8 cellular contexts compared by ENCODE assay signal in genomic region chr9:14400658-14400995, GRCh38.
A peak's percentile ranks its signal among the peaks of the same experiment; 100 is the strongest.
DNase-seq lines count a peak whose midpoint lies in the region; ATAC-seq and TF ChIP-seq lines count a peak whose summit lies in the region.

No MANE protein-coding gene starts in this region.

- CTCF ChIA-PET in BJ (lab: Yijun Ruan, JAX) = interaction anchor here (0.8 kb wide), 1 partner anchor 28 kb away, joined by 3 read pairs; no protein-coding TSS in a partner anchor

- no peaks in the 10 kb centered on the region for H3K4me1 Mint-ChIP-seq in stimulated activated naive B cell treated with anti-CD40 and anti-IgM and Interleukin-4, amounts not matched to agents 10 μg/mL and 1 μg/mL and 100 μg/mL, for 72 hours

- peaks cover 0 to 10% of the 10 kb centered on the region in 2 donors for H3K27me3 Mint-ChIP-seq in stimulated activated naive B cell treated with anti-CD40 and anti-IgM and Interleukin-4, amounts not matched to agents 10 μg/mL and 1 μg/mL and 100 μg/mL, for 72 hours

- no peaks in the 10 kb centered on the region for H3K9me3 Mint-ChIP-seq in stimulated activated naive B cell treated with anti-CD40 and anti-IgM and Interleukin-4, amounts not matched to agents 10 μg/mL and 1 μg/mL and 100 μg/mL, for 72 hours

- peak; percentile 42 for TF ChIP-seq CTCF in BJ (IDR thresholded peaks at IDR 0.05; ENCODE audit: insufficient read depth, low read depth, low read length)

- DNase-seq in BJ (ENCODE audit: low read depth) (no peak), NCI-H128 (lab: John Stamatoyannopoulos, UW; ENCODE audit: unreplicated experiment) (peak; percentile 47), anterior cingulate cortex (lab: John Stamatoyannopoulos, UW) (peak in 54 of 58 donors; percentile 7 to 90 (median 46)), hippocampal formation (lab: John Stamatoyannopoulos, UW) (peak; percentile 59 to 88), smooth muscle cell of the brain vasculature (ENCODE audit: low read depth, low spot score) (peak; percentile 58), MV-4-11 (lab: John Stamatoyannopoulos, UW) (no peak)
- no peak for DNase-seq in stimulated activated naive B cell treated with anti-CD40 and anti-IgM and Interleukin-4, amounts not matched to agents 10 μg/mL and 1 μg/mL and 100 μg/mL, for 72 hours

- no peak overlapping the region for H3K4me3 Mint-ChIP-seq in stimulated activated naive B cell treated with anti-CD40 and anti-IgM and Interleukin-4, amounts not matched to agents 10 μg/mL and 1 μg/mL and 100 μg/mL, for 72 hours

- no peak for ATAC-seq in GM18517 (IDR thresholded peaks at IDR 0.05; ENCODE audit: unreplicated experiment)
- ATAC-seq in stimulated activated naive B cell treated with anti-CD40 and anti-IgM and Interleukin-4, amounts not matched to agents 10 μg/mL and 1 μg/mL and 100 μg/mL, for 72 hours (replicated peaks) = no peak

- POLR2A ChIA-PET in BJ (lab: Charles Lee) = no interaction called here

- H3K4me3 ChIP-seq in BJ (ENCODE audit: low read depth, low read length) = no peak overlapping the region

- H3K36me3 Mint-ChIP-seq in stimulated activated naive B cell treated with anti-CD40 and anti-IgM and Interleukin-4, amounts not matched to agents 10 μg/mL and 1 μg/mL and 100 μg/mL, for 72 hours = no peaks in the 10 kb centered on the region

- H3K27me3 ChIP-seq in BJ (ENCODE audit: control insufficient read depth, insufficient read depth, low read length) = peaks cover 13% of the 10 kb centered on the region

- no peak overlapping the region for H3K27ac Mint-ChIP-seq in stimulated activated naive B cell treated with anti-CD40 and anti-IgM and Interleukin-4, amounts not matched to agents 10 μg/mL and 1 μg/mL and 100 μg/mL, for 72 hours

- H3K36me3 ChIP-seq in BJ (ENCODE audit: control insufficient read depth, insufficient read depth, low read length) = no peaks in the 10 kb centered on the region

Comparison
In these comparisons a context has a peak if more than half of its experiments do, and no peak if none do; other contexts are left out.
1. DNase-seq: peak in NCI-H128 (single experiment), anterior cingulate cortex (54 of 58), hippocampal formation (2 of 2) and smooth muscle cell of the brain vasculature (single experiment); none in BJ (single experiment), MV-4-11 (single experiment) and stimulated activated naive B cell treated with anti-CD40 and anti-IgM and Interleukin-4, amounts not matched to agents 10 μg/mL and 1 μg/mL and 100 μg/mL, for 72 hours (single experiment).